21 cellular contexts compared by ENCODE assay signal in the genomic region with DNA sequence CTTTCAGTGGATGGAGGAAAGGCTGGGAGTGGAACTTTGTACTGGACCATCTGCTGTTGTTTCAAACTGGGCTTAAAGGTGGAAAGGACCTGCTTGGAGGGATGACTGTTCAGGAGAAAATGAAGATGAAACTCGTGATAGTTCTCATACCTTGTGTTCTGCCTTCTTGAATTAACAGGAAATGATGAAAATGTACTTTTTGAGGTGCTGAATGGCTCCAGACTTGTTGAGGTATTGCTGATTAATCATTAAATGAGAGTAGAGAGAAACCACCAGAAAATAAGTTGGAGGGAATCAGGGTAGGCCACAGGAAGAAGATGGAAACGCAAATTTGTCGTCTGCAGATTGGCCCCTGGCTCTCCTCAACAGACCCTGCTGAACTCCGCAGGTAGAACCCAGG. TPM values are rescaled to one million over a fixed set of nuclear protein-coding genes. Genes with fewer than 3 reads are reported as not detected.
DNase-seq lines count a peak whose midpoint lies in the region; ATAC-seq and TF ChIP-seq lines count a peak whose summit lies in the region.
"Had no signal": no experiment of that assay in that cellular context is flagged by ENCODE, and none has a peak within 500 bp of the region (broad histone marks: within the 10 kb centered on the region; RNA-seq: fewer than 3 reads in every experiment).

No MANE protein-coding gene starts in this region.

- no peak overlapping the region for H2AFZ ChIP-seq in hepatocyte

- no peak overlapping the region for H3K4me3 Mint-ChIP-seq in activated naive CD4-positive, alpha-beta T cell treated with anti-CD3 and anti-CD28 coated beads for 36 hours
- H3K4me3 Mint-ChIP-seq: central memory CD8-positive, alpha-beta T cell; natural killer cell had no signal

- DNase-seq in activated naive CD4-positive, alpha-beta T cell treated with anti-CD3 and anti-CD28 coated beads for 36 hours, result no peak
- no peak for DNase-seq in activated naive CD4-positive, alpha-beta T cell treated with anti-CD3 and anti-CD28 coated beads, Interleukin-2, amount 50 U/mL, for 16 hours
- DNase-seq in RWPE2 (ENCODE audit: low spot score) (no peak), hepatocyte (ENCODE audit: low spot score) (no peak), spleen (no peak), WERI-Rb-1 (no peak), retina (no peak)
- DNase-seq: amniotic stem cell; Kasumi-1; natural killer cell; NCI-H1092 treated with DMSO at 0.1 percent for 48 hours; NCI-H2029 treated with DMSO at 0.1 percent for 48 hours; NK-92 treated with Interleukin-12 subunit alpha and Interleukin-12 subunit beta, amount 100 ng/mL, for 24 hours; ovary; stimulated activated naive CD4-positive, alpha-beta T cell treated with Interleukin-2 at 50 U/mL for 16 hours; T-helper 2 cell had no signal

- H3K36me3 Mint-ChIP-seq in activated naive CD4-positive, alpha-beta T cell treated with anti-CD3 and anti-CD28 coated beads for 36 hours (ENCODE audit: low read depth), result no peaks in the 10 kb centered on the region
- H3K36me3 Mint-ChIP-seq: natural killer cell had no signal

- H3K9me3 Mint-ChIP-seq in activated naive CD4-positive, alpha-beta T cell treated with anti-CD3 and anti-CD28 coated beads for 36 hours, result no peaks in the 10 kb centered on the region
- H3K9me3 Mint-ChIP-seq: central memory CD8-positive, alpha-beta T cell; natural killer cell had no signal

- WGBS in hepatocyte (ENCODE audit: low lambda C conversion rate, missing lambda C conversion rate), result 84% methylated on average over 4 of the region's 4 CpGs
- 65 to 75% (median 71%) methylated on average over 4 of the region's 4 CpGs for WGBS in spleen, 5 donors

- H3K9me2 ChIP-seq in hepatocyte (replicated peaks; ENCODE audit: insufficient read depth), result no peaks in the 10 kb centered on the region

- H3K79me2 ChIP-seq in hepatocyte, result no peaks in the 10 kb centered on the region

- intact Hi-C loops in activated naive CD4-positive, alpha-beta T cell treated with anti-CD3 and anti-CD28 coated beads for 36 hours (cut with micrococcal nuclease), result no loop called here
- intact Hi-C loops in spleen (cut with DNase I; ENCODE audit: low total_unique reads), result no loop called here

- no peaks in the 10 kb centered on the region for H4K20me1 ChIP-seq in hepatocyte (ENCODE audit: insufficient read depth, poor library complexity, severe bottlenecking)

- ATAC-seq in RWPE2 (ENCODE audit: low read depth), result no peak; the same call in 2 of the 3 replicates
- no peak for ATAC-seq in GM21619 (IDR thresholded peaks at IDR 0.05; ENCODE audit: unreplicated experiment)
- ATAC-seq: natural killer cell, Panc1 had no signal

- H3K27ac ChIP-seq in RWPE2 (ENCODE audit: poor library complexity, severe bottlenecking) (peak overlapping the region; percentile 1), hepatocyte (peak overlapping the region; percentile 84), spleen (peak overlapping the region; percentile 69 to 89 (median 78)), WERI-Rb-1 (no peak overlapping the region)
- H3K27ac ChIP-seq: VCaP had no signal

- CTCF ChIA-PET in activated naive CD4-positive, alpha-beta T cell treated with anti-CD3 and anti-CD28 coated beads for 36 hours (lab: Charles Lee), result interaction anchor here (3.7 kb wide), 1 partner anchor 8 kb away, joined by 18 read pairs; no protein-coding TSS in a partner anchor

- no peak for TF ChIP-seq CTCF in RWPE2 (IDR thresholded peaks at IDR 0.05; ENCODE audit: poor library complexity, severe bottlenecking)
- TF ChIP-seq CTCF in hepatocyte (IDR thresholded peaks at IDR 0.05; ENCODE audit: poor library complexity), result no peak
- TF ChIP-seq CTCF in spleen (IDR thresholded peaks at IDR 0.05 in 8 of 11, conservative IDR thresholded peaks at IDR 0.05 in 3 of 11), result no peak
- TF ChIP-seq CTCF in WERI-Rb-1 (IDR thresholded peaks at IDR 0.05; ENCODE audit: low read depth, low read length), result no peak

- H3K27me3 ChIP-seq in RWPE2 (ENCODE audit: insufficient read depth, poor library complexity, severe bottlenecking) (no peaks in the 10 kb centered on the region), hepatocyte (no peaks in the 10 kb centered on the region), spleen (replicated peaks in 1 of 7) (peaks cover 0 to 6% (median 0%) of the 10 kb centered on the region in 7 donors), WERI-Rb-1 (ENCODE audit: insufficient read depth, low read depth, severe bottlenecking) (no peaks in the 10 kb centered on the region)
- H3K27me3 ChIP-seq: dorsolateral prefrontal cortex, ovary had no signal

- H3K4me2 ChIP-seq in hepatocyte, result no peak overlapping the region

- peak overlapping the region; percentile 44 for H3K27ac Mint-ChIP-seq in activated naive CD4-positive, alpha-beta T cell treated with anti-CD3 and anti-CD28 coated beads for 36 hours
- H3K27ac Mint-ChIP-seq: natural killer cell had no signal

- no peak for TF ChIP-seq POLR2A in spleen (IDR thresholded peaks at IDR 0.05)

- H3K4me1 Mint-ChIP-seq in activated naive CD4-positive, alpha-beta T cell treated with anti-CD3 and anti-CD28 coated beads for 36 hours (ENCODE audit: low read depth), result peaks cover 8% of the 10 kb centered on the region
- H3K4me1 Mint-ChIP-seq: central memory CD8-positive, alpha-beta T cell; natural killer cell had no signal

- H3K4me3 ChIP-seq in RWPE2 (ENCODE audit: severe bottlenecking) (no peak overlapping the region), hepatocyte (no peak overlapping the region), spleen (no peak overlapping the region), WERI-Rb-1 (ENCODE audit: low read depth, low read length) (no peak overlapping the region)
- H3K4me3 ChIP-seq: ovary had no signal

- H3K4me1 ChIP-seq in RWPE2 (ENCODE audit: insufficient read depth, poor library complexity, severe bottlenecking), result peaks cover 12% of the 10 kb centered on the region
- H3K4me1 ChIP-seq in hepatocyte (ENCODE audit: insufficient read depth), result peaks cover 10% of the 10 kb centered on the region
- peaks cover 0 to 33% (median 18%) of the 10 kb centered on the region in 6 donors for H3K4me1 ChIP-seq in spleen

- H3K27me3 Mint-ChIP-seq in activated naive CD4-positive, alpha-beta T cell treated with anti-CD3 and anti-CD28 coated beads for 36 hours (ENCODE audit: low read depth), result no peaks in the 10 kb centered on the region
- H3K27me3 Mint-ChIP-seq: central memory CD8-positive, alpha-beta T cell had no signal

- no peaks in the 10 kb centered on the region for H3K36me3 ChIP-seq in RWPE2 (ENCODE audit: low read depth)
- no peaks in the 10 kb centered on the region for H3K36me3 ChIP-seq in hepatocyte (replicated peaks; ENCODE audit: insufficient read depth, low read depth)
- H3K36me3 ChIP-seq in spleen, result no peaks in the 10 kb centered on the region
- no peaks in the 10 kb centered on the region for H3K36me3 ChIP-seq in WERI-Rb-1
- H3K36me3 ChIP-seq: ovary had no signal

- H3K9me3 ChIP-seq in RWPE2 (ENCODE audit: severe bottlenecking) (no peaks in the 10 kb centered on the region), hepatocyte (ENCODE audit: low read depth) (no peaks in the 10 kb centered on the region), spleen (no peaks in the 10 kb centered on the region), WERI-Rb-1 (ENCODE audit: severe bottlenecking) (peaks cover 2% of the 10 kb centered on the region)
- H3K9me3 ChIP-seq: ovary had no signal

RNA-seq across cellular contexts. Expression of a gene that starts 26.2 kb away (rescaled TPM):
- total RNA-seq in activated naive CD4-positive, alpha-beta T cell treated with anti-CD3 and anti-CD28 coated beads for 36 hours, result 1 to 10 TPM; 3.3 to 3.5 TPM
- total RNA-seq in hepatocyte, result 15.5 and 17.1 TPM in 2 replicates
- polyA plus RNA-seq in hepatocyte, result 4.4 and 7.5 TPM in 2 replicates
- 10 to 100 TPM; 15.3 to 32.1 (median 20.3) TPM for total RNA-seq in spleen
- polyA plus RNA-seq in spleen, result 1 to 10 TPM; 2.8 to 5.5 (median 3.4) TPM

RNA-seq across cellular contexts. Expression of a gene that starts 28.7 kb away (rescaled TPM):
- total RNA-seq in activated naive CD4-positive, alpha-beta T cell treated with anti-CD3 and anti-CD28 coated beads for 36 hours, result 10 to 100 TPM; 13.7 to 15.3 TPM
- total RNA-seq in hepatocyte (30.2 and 30.8 TPM in 2 replicates), spleen (10 to 100 TPM in 4 of 7 donors, 1 to 10 TPM in 3; 9.1 to 19.6 (median 17.6) TPM)
- polyA plus RNA-seq in hepatocyte (27.6 and 31.2 TPM in 2 replicates), spleen (10 to 100 TPM in 1 of 3 donors, 1 to 10 TPM in 2; 4.6 to 11.0 (median 6.6) TPM)

RNA-seq across cellular contexts. Expression of a gene that starts 51.8 kb away (rescaled TPM):
- total RNA-seq in activated naive CD4-positive, alpha-beta T cell treated with anti-CD3 and anti-CD28 coated beads for 36 hours, result 100 to 1,000 TPM; 203 to 208 TPM
- total RNA-seq in hepatocyte, result 104 and 106 TPM in 2 replicates
- 105 and 112 TPM in 2 replicates for polyA plus RNA-seq in hepatocyte
- total RNA-seq in spleen, result 100 to 1,000 TPM in 5 of 7 donors, 10 to 100 TPM in 2; 75.8 to 143 (median 109) TPM
- polyA plus RNA-seq in spleen, result 10 to 100 TPM; 58.2 to 83.2 (median 75.8) TPM
